18 cellular contexts compared by ENCODE assay signal in the genomic region with DNA sequence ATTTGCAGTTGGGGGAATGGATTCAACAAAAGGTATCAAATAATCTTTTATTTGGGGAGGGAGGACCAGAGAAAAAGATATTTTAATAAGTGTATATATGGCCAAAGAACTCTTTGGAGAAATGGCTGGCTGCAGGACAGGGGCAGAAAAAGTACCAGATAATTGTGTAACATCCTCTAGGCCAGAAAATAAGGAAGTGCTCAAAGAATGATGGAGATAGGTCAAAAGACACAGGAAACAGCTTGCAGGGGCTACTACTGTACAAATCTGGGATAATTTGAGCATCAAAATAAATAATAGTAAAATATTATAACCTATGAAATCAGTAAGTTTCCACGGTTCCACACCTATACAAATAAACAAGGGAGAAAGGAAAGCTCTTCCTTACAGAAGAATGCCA.
"Had no signal": no experiment of that assay in that cellular context is flagged by ENCODE, and none has a peak within 500 bp of the region (broad histone marks: within the 10 kb centered on the region; RNA-seq: fewer than 3 reads in every experiment).

No MANE protein-coding gene starts in this region.

- H3K27me3 Mint-ChIP-seq: activated CD4-positive, alpha-beta T cell treated with anti-CD3 and anti-CD28 coated beads for 36 hours; activated CD8-positive, alpha-beta T cell treated with anti-CD3 and anti-CD28 coated beads for 36 hours had no signal

- H3K4me1 Mint-ChIP-seq: activated CD4-positive, alpha-beta T cell treated with anti-CD3 and anti-CD28 coated beads for 36 hours; nephron had no signal

- H3K9me3 Mint-ChIP-seq: activated CD8-positive, alpha-beta T cell treated with anti-CD3 and anti-CD28 coated beads for 36 hours; activated naive CD4-positive, alpha-beta T cell treated with anti-CD3 and anti-CD28 coated beads, Interleukin-2, amount 50 U/mL, for 72 hours; activated T-cell treated with anti-CD3 and anti-CD28 coated beads, Interleukin-2, amount 50 U/mL, for 72 hours; nephron had no signal

- ATAC-seq: activated CD4-positive, alpha-beta T cell treated with anti-CD3 and anti-CD28 coated beads for 36 hours; activated CD8-positive, alpha-beta T cell treated with anti-CD3 and anti-CD28 coated beads for 36 hours; activated naive CD4-positive, alpha-beta T cell treated with anti-CD3 and anti-CD28 coated beads, Interleukin-2, amount 50 U/mL, for 72 hours; activated T-cell treated with anti-CD3 and anti-CD28 coated beads, Interleukin-2, amount 50 U/mL, for 72 hours; esophagus mucosa; right cardiac atrium had no signal

- DNase-seq: activated CD4-positive, alpha-beta T cell treated with anti-CD3 and anti-CD28 coated beads for 36 hours; activated CD8-positive, alpha-beta T cell treated with anti-CD3 and anti-CD28 coated beads for 36 hours; activated gamma-delta T cell; activated T-cell treated with anti-CD3 and anti-CD28 coated beads, Interleukin-2, amount 50 U/mL, for 72 hours; hippocampal formation; kidney; left ventricle myocardium inferior; mesendoderm; occipital lobe; right cardiac atrium; small intestine; stimulated activated CD4-positive, alpha-beta T cell treated with anti-CD3 and anti-CD28 coated beads, Interleukin-4, amount 100 ng/mL, for 24 hours; stimulated activated naive CD4-positive, alpha-beta T cell; substantia nigra; T1000 had no signal

- H3K27ac Mint-ChIP-seq: activated CD4-positive, alpha-beta T cell treated with anti-CD3 and anti-CD28 coated beads for 36 hours; activated CD8-positive, alpha-beta T cell treated with anti-CD3 and anti-CD28 coated beads for 36 hours; activated naive CD4-positive, alpha-beta T cell treated with anti-CD3 and anti-CD28 coated beads, Interleukin-2, amount 50 U/mL, for 72 hours; activated T-cell treated with anti-CD3 and anti-CD28 coated beads, Interleukin-2, amount 50 U/mL, for 72 hours; nephron had no signal

- H3K4me3 Mint-ChIP-seq: activated CD4-positive, alpha-beta T cell treated with anti-CD3 and anti-CD28 coated beads for 36 hours; activated CD8-positive, alpha-beta T cell treated with anti-CD3 and anti-CD28 coated beads for 36 hours; activated T-cell treated with anti-CD3 and anti-CD28 coated beads, Interleukin-2, amount 50 U/mL, for 72 hours; nephron had no signal

- H3K36me3 Mint-ChIP-seq: activated naive CD4-positive, alpha-beta T cell treated with anti-CD3 and anti-CD28 coated beads, Interleukin-2, amount 50 U/mL, for 72 hours had no signal
